In genomic region chr20:47391276-47392010, GRCh38 we compare ENCODE assay signal across 14 cellular contexts. TPM values are rescaled to one million over a fixed set of nuclear protein-coding genes. Genes with fewer than 3 reads are reported as not detected.
A peak's percentile ranks its signal among the peaks of the same experiment; 100 is the strongest.
DNase-seq lines count a peak whose midpoint lies in the region; ATAC-seq and TF ChIP-seq lines count a peak whose summit lies in the region.
"Had no signal": no experiment of that assay in that cellular context is flagged by ENCODE, and none has a peak within 500 bp of the region (broad histone marks: within the 10 kb centered on the region; RNA-seq: fewer than 3 reads in every experiment).

No MANE protein-coding gene starts in this region.

- H3K9me3 ChIP-seq in Panc1 (ENCODE audit: control insufficient read depth, insufficient read depth, low read depth, low read length) = no peaks in the 10 kb centered on the region
- no peaks in the 10 kb centered on the region for H3K9me3 ChIP-seq in body of pancreas
- H3K9me3 ChIP-seq in CD8-positive, alpha-beta T cell (ENCODE audit: low read length) = no peaks in the 10 kb centered on the region
- H3K9me3 ChIP-seq: ascending aorta, HAP-1, heart left ventricle, Peyer's patch, uterus had no signal

- no peak for ATAC-seq in activated naive CD4-positive, alpha-beta T cell treated with anti-CD3 and anti-CD28 coated beads, Interleukin-2, amount 50 U/mL, for 72 hours
- ATAC-seq in Panc1 (no peak), body of pancreas (no peak)
- ATAC-seq in stimulated activated naive CD8-positive, alpha-beta T cell treated with anti-CD3 and anti-CD28 coated beads, Interleukin-15, amount 100 ng/mL, for 72 hours = no peak
- no peak for ATAC-seq in CD8-positive, alpha-beta T cell

- POLR2A ChIA-PET in Panc1 (lab: Charles Lee) = no interaction called here
- POLR2A ChIA-PET in CD8-positive, alpha-beta T cell (lab: Charles Lee) = interaction anchor here (0.5 kb wide), 1 partner anchor 37 kb away, joined by 3 read pairs; no protein-coding TSS in a partner anchor

- H3K27ac ChIP-seq in Panc1 (ENCODE audit: low read length) = peak overlapping the region; percentile 78
- peak overlapping the region; percentile 99 for H3K27ac ChIP-seq in epithelial cell of prostate
- no peak overlapping the region for H3K27ac ChIP-seq in body of pancreas
- no peak overlapping the region for H3K27ac ChIP-seq in CD8-positive, alpha-beta T cell (ENCODE audit: low read depth, low read length)
- H3K27ac ChIP-seq: uterus had no signal

- H3K4me1 ChIP-seq in Panc1 (ENCODE audit: control insufficient read depth, insufficient read depth, low read length) = peaks cover 12% of the 10 kb centered on the region
- peaks cover 40% of the 10 kb centered on the region for H3K4me1 ChIP-seq in body of pancreas
- H3K4me1 ChIP-seq in CD8-positive, alpha-beta T cell (ENCODE audit: insufficient read depth, low read length) = no peaks in the 10 kb centered on the region
- H3K4me1 ChIP-seq: ascending aorta, HAP-1, Peyer's patch, uterus had no signal

- TF ChIP-seq CTCF in Panc1 (IDR thresholded peaks at IDR 0.05) (no peak), GM10266 (IDR thresholded peaks at IDR 0.05; ENCODE audit: control insufficient read depth, insufficient read depth, low read depth, missing control alignments) (no peak), body of pancreas (IDR thresholded peaks at IDR 0.05) (no peak)
- TF ChIP-seq CTCF in CD8-positive, alpha-beta T cell (IDR thresholded peaks at IDR 0.05) = no peak

- H3K4me3 ChIP-seq in Panc1 (ENCODE audit: low read depth in 2 of 2, low read length in 2 of 2) = no peak overlapping the region
- no peak overlapping the region for H3K4me3 ChIP-seq in body of pancreas
- no peak overlapping the region for H3K4me3 ChIP-seq in CD8-positive, alpha-beta T cell (ENCODE audit: low read depth, low read length)
- H3K4me3 ChIP-seq: ascending aorta, HAP-1, heart left ventricle, Peyer's patch, uterus had no signal

- H3K36me3 ChIP-seq in Panc1 (ENCODE audit: control insufficient read depth, insufficient read depth, low read length) (no peaks in the 10 kb centered on the region), body of pancreas (replicated peaks in 1 of 2; ENCODE audit: insufficient read depth in 1 of 2, low read depth in 2 of 2) (no peaks in the 10 kb centered on the region)
- H3K36me3 ChIP-seq in CD8-positive, alpha-beta T cell (ENCODE audit: insufficient read depth, low read length) = no peaks in the 10 kb centered on the region
- H3K36me3 ChIP-seq: ascending aorta, HAP-1, heart left ventricle, Peyer's patch, uterus had no signal

- no peak overlapping the region for H3K4me3 Mint-ChIP-seq in activated naive CD4-positive, alpha-beta T cell treated with anti-CD3 and anti-CD28 coated beads, Interleukin-2, amount 10 ng/mL, durations not matched to agents 7 days and 5 days
- no peak overlapping the region for H3K4me3 Mint-ChIP-seq in stimulated activated naive CD8-positive, alpha-beta T cell treated with anti-CD3 and anti-CD28 coated beads, Interleukin-15, amount 100 ng/mL, for 72 hours
- no peak overlapping the region for H3K4me3 Mint-ChIP-seq in CD8-positive, alpha-beta T cell
- H3K4me3 Mint-ChIP-seq: endodermal cell had no signal

- peak overlapping the region; percentile 81 to 82 for H3K27ac Mint-ChIP-seq in activated naive CD4-positive, alpha-beta T cell treated with anti-CD3 and anti-CD28 coated beads, Interleukin-2, amount 50 U/mL, for 72 hours
- no peak overlapping the region for H3K27ac Mint-ChIP-seq in activated naive CD4-positive, alpha-beta T cell treated with anti-CD3 and anti-CD28 coated beads, Interleukin-2, amount 10 ng/mL, durations not matched to agents 7 days and 5 days
- H3K27ac Mint-ChIP-seq in stimulated activated naive CD8-positive, alpha-beta T cell treated with anti-CD3 and anti-CD28 coated beads, Interleukin-15, amount 100 ng/mL, for 72 hours = peak overlapping the region; percentile 16 to 88
- H3K27ac Mint-ChIP-seq in CD8-positive, alpha-beta T cell = no peak overlapping the region
- H3K27ac Mint-ChIP-seq: endodermal cell had no signal

- DNase-seq in activated naive CD4-positive, alpha-beta T cell treated with anti-CD3 and anti-CD28 coated beads, Interleukin-2, amount 50 U/mL, for 72 hours (ENCODE audit: low spot score in 2 of 2) = no peak
- DNase-seq in activated naive CD4-positive, alpha-beta T cell treated with anti-CD3 and anti-CD28 coated beads, Interleukin-2, amount 10 ng/mL, durations not matched to agents 7 days and 5 days = no peak
- no peak for DNase-seq in Panc1 (ENCODE audit: low read depth, low spot score)
- no peak for DNase-seq in epithelial cell of prostate (ENCODE audit: low read depth, low spot score)
- DNase-seq in stimulated activated naive CD8-positive, alpha-beta T cell treated with anti-CD3 and anti-CD28 coated beads, Interleukin-15, amount 100 ng/mL, for 72 hours = no peak
- DNase-seq in GM10266 (ENCODE audit: extremely low spot score) = no peak
- DNase-seq in body of pancreas = no peak
- no peak for DNase-seq in CD8-positive, alpha-beta T cell
- DNase-seq: endodermal cell, Peyer's patch, uterus had no signal

- in situ Hi-C loops in Panc1 (cut with HindIII; ENCODE audit: low pct_unique_long_range_greater_than_20kb, low sequenced_read_pairs) = no loop called here

- no peaks in the 10 kb centered on the region for H3K27me3 ChIP-seq in Panc1 (ENCODE audit: control insufficient read depth, insufficient read depth, low read length)
- no peaks in the 10 kb centered on the region for H3K27me3 ChIP-seq in body of pancreas
- H3K27me3 ChIP-seq in CD8-positive, alpha-beta T cell (ENCODE audit: insufficient read depth, low read length) = no peaks in the 10 kb centered on the region
- H3K27me3 ChIP-seq: ascending aorta, heart left ventricle, Peyer's patch, uterus had no signal

- H3K9me3 Mint-ChIP-seq in activated naive CD4-positive, alpha-beta T cell treated with anti-CD3 and anti-CD28 coated beads, Interleukin-2, amount 50 U/mL, for 72 hours = peaks cover 9 to 21% of the 10 kb centered on the region in 2 donors
- H3K9me3 Mint-ChIP-seq in activated naive CD4-positive, alpha-beta T cell treated with anti-CD3 and anti-CD28 coated beads, Interleukin-2, amount 10 ng/mL, durations not matched to agents 7 days and 5 days = peaks cover 12% of the 10 kb centered on the region
- H3K9me3 Mint-ChIP-seq in stimulated activated naive CD8-positive, alpha-beta T cell treated with anti-CD3 and anti-CD28 coated beads, Interleukin-15, amount 100 ng/mL, for 72 hours = peaks cover 11 to 24% of the 10 kb centered on the region in 2 donors
- H3K9me3 Mint-ChIP-seq in CD8-positive, alpha-beta T cell = no peaks in the 10 kb centered on the region

- 96 to 98% methylated on average over 5 to 6 of the region's 6 CpGs for WGBS in body of pancreas, 2 donors

- BruUV-seq in Panc1 (replicated peaks; lab: Mats Ljungman, UMichigan) = no TSS peak

- intact Hi-C loops in Panc1 (cut with micrococcal nuclease; ENCODE audit: unreplicated experiment) (loop anchor here (10.0 kb wide), 1 partner anchor 73 kb away; no protein-coding TSS in a partner anchor), body of pancreas (cut with DNase I) (no loop called here)
- intact Hi-C loops in CD8-positive, alpha-beta T cell (cut with DNase I, micrococcal nuclease) = no loop called here

- CTCF ChIA-PET in activated naive CD4-positive, alpha-beta T cell treated with anti-CD3 and anti-CD28 coated beads, Interleukin-2, amount 10 ng/mL, durations not matched to agents 7 days and 5 days (lab: Charles Lee) = interaction anchor here (0.6 to 1.4 kb wide), 3 partner anchors 120 to 321 kb away, joined by 3 to 4 read pairs (median 4); no protein-coding TSS in a partner anchor
- CTCF ChIA-PET in Panc1 (lab: Charles Lee) = no interaction called here
- CTCF ChIA-PET in CD8-positive, alpha-beta T cell (lab: Charles Lee) = interaction anchor here (1.0 to 3.3 kb wide), 5 partner anchors 7 to 229 kb away, joined by 3 to 22 read pairs (median 4); no protein-coding TSS in a partner anchor

- H3K36me3 Mint-ChIP-seq in activated naive CD4-positive, alpha-beta T cell treated with anti-CD3 and anti-CD28 coated beads, Interleukin-2, amount 50 U/mL, for 72 hours = peaks cover 9 to 21% of the 10 kb centered on the region in 2 donors
- peaks cover 1% of the 10 kb centered on the region for H3K36me3 Mint-ChIP-seq in activated naive CD4-positive, alpha-beta T cell treated with anti-CD3 and anti-CD28 coated beads, Interleukin-2, amount 10 ng/mL, durations not matched to agents 7 days and 5 days
- H3K36me3 Mint-ChIP-seq in CD8-positive, alpha-beta T cell = no peaks in the 10 kb centered on the region

- H3K27me3 Mint-ChIP-seq in activated naive CD4-positive, alpha-beta T cell treated with anti-CD3 and anti-CD28 coated beads, Interleukin-2, amount 10 ng/mL, durations not matched to agents 7 days and 5 days = no peaks in the 10 kb centered on the region
- H3K27me3 Mint-ChIP-seq in stimulated activated naive CD8-positive, alpha-beta T cell treated with anti-CD3 and anti-CD28 coated beads, Interleukin-15, amount 100 ng/mL, for 72 hours = no peaks in the 10 kb centered on the region
- H3K27me3 Mint-ChIP-seq in CD8-positive, alpha-beta T cell (ENCODE audit: low read depth) = no peaks in the 10 kb centered on the region

- H3K4me1 Mint-ChIP-seq in activated naive CD4-positive, alpha-beta T cell treated with anti-CD3 and anti-CD28 coated beads, Interleukin-2, amount 10 ng/mL, durations not matched to agents 7 days and 5 days = peaks cover 15% of the 10 kb centered on the region
- peaks cover 16% of the 10 kb centered on the region for H3K4me1 Mint-ChIP-seq in stimulated activated naive CD8-positive, alpha-beta T cell treated with anti-CD3 and anti-CD28 coated beads, Interleukin-15, amount 100 ng/mL, for 72 hours
- H3K4me1 Mint-ChIP-seq in CD8-positive, alpha-beta T cell (ENCODE audit: low read depth) = no peaks in the 10 kb centered on the region
- H3K4me1 Mint-ChIP-seq: endodermal cell had no signal

- no peak for TF ChIP-seq POLR2A in body of pancreas (IDR thresholded peaks at IDR 0.05)

RNA-seq across cellular contexts. Expression of gene ZMYND8, which starts 34.9 kb away (rescaled TPM):
- 10 to 100 TPM; 35.7 to 46.4 TPM for total RNA-seq in activated naive CD4-positive, alpha-beta T cell treated with anti-CD3 and anti-CD28 coated beads, Interleukin-2, amount 50 U/mL, for 72 hours
- total RNA-seq in Panc1 (2021; ENCODE audit: unreplicated experiment) (50.7 TPM), body of pancreas (10 to 100 TPM; 18.9 to 19.1 TPM)
- 26.6 TPM for polyA plus RNA-seq in Panc1 (2012; ENCODE audit: insufficient read length)
- 10 to 100 TPM; 23.2 to 27.0 TPM for total RNA-seq in CD8-positive, alpha-beta T cell

Comparison
In these comparisons a context has a peak if more than half of its experiments do, and no peak if none do; other contexts are left out.
1. H3K27ac Mint-ChIP-seq: peak in activated naive CD4-positive, alpha-beta T cell treated with anti-CD3 and anti-CD28 coated beads, Interleukin-2, amount 50 U/mL, for 72 hours (2 of 2) and stimulated activated naive CD8-positive, alpha-beta T cell treated with anti-CD3 and anti-CD28 coated beads, Interleukin-15, amount 100 ng/mL, for 72 hours (2 of 2); none in activated naive CD4-positive, alpha-beta T cell treated with anti-CD3 and anti-CD28 coated beads, Interleukin-2, amount 10 ng/mL, durations not matched to agents 7 days and 5 days (single experiment) and CD8-positive, alpha-beta T cell (single experiment).
2. H3K27ac ChIP-seq: peak in Panc1 (single experiment) and epithelial cell of prostate (single experiment); none in body of pancreas (0 of 4) and CD8-positive, alpha-beta T cell (single experiment).